ENCODE assay signal across 28 cellular contexts in genomic region chr9:80619356-80619755, GRCh38.
"Had no signal": no experiment of that assay in that cellular context is flagged by ENCODE, and none has a peak within 500 bp of the region (broad histone marks: within the 10 kb centered on the region; RNA-seq: fewer than 3 reads in every experiment).

No MANE protein-coding gene starts in this region.

- H3K4me3 ChIP-seq: neural progenitor cell, ovary, psoas muscle, right lobe of liver, sigmoid colon, stomach, thoracic aorta, thyroid gland, tibial nerve, upper lobe of right lung, uterus had no signal

- H3K27me3 ChIP-seq: neural progenitor cell, ovary, right lobe of liver, sigmoid colon, stomach, thyroid gland, tibial nerve, upper lobe of right lung, uterus had no signal

- H3K4me1 Mint-ChIP-seq: natural killer cell; neural progenitor cell; stimulated activated effector memory CD8-positive, alpha-beta T cell treated with anti-CD3 and anti-CD28 coated beads, Interleukin-12 subunit alpha, Interleukin-12 subunit beta, amount 100 ng/mL, for 72 hours; stimulated activated naive B cell treated with anti-CD40 and anti-IgM and Interleukin-4, amounts not matched to agents 10 μg/mL and 1 μg/mL and 100 μg/mL, for 72 hours had no signal

- H3K9ac ChIP-seq: neural progenitor cell, parathyroid adenoma had no signal

- H3K79me2 ChIP-seq: parathyroid adenoma had no signal

- H3K27ac ChIP-seq: neural progenitor cell, ovary, parathyroid adenoma, psoas muscle, right lobe of liver, sigmoid colon, stomach, thoracic aorta, thyroid gland, tibial nerve, upper lobe of right lung, uterus had no signal

- H3K36me3 ChIP-seq: neural progenitor cell, ovary, right lobe of liver, sigmoid colon, stomach, thoracic aorta, thyroid gland, tibial nerve, upper lobe of right lung, uterus had no signal

- H3K9me3 Mint-ChIP-seq: stimulated activated naive B cell treated with anti-CD40 and anti-IgM and Interleukin-4, amounts not matched to agents 10 μg/mL and 1 μg/mL and 100 μg/mL, for 72 hours; type B pancreatic cell had no signal

- H3K4me3 Mint-ChIP-seq: natural killer cell; nephron; neural progenitor cell; stimulated activated effector memory CD8-positive, alpha-beta T cell treated with anti-CD3 and anti-CD28 coated beads, Interleukin-12 subunit alpha, Interleukin-12 subunit beta, amount 100 ng/mL, for 72 hours; stimulated activated naive B cell treated with anti-CD40 and anti-IgM and Interleukin-4, amounts not matched to agents 10 μg/mL and 1 μg/mL and 100 μg/mL, for 72 hours; stimulated activated naive CD8-positive, alpha-beta T cell treated with anti-CD3 and anti-CD28 coated beads, Interleukin-15, Interleukin-2, amounts not matched to agents 100 ng/mL and 50 ng/mL, for 24 hours; type B pancreatic cell had no signal

- H3K4me2 ChIP-seq: neural progenitor cell had no signal

- H3K27ac Mint-ChIP-seq: natural killer cell; nephron; neural progenitor cell; progenitor cell of endocrine pancreas; stimulated activated effector memory CD8-positive, alpha-beta T cell treated with anti-CD3 and anti-CD28 coated beads, Interleukin-12 subunit alpha, Interleukin-12 subunit beta, amount 100 ng/mL, for 72 hours; stimulated activated naive B cell treated with anti-CD40 and anti-IgM and Interleukin-4, amounts not matched to agents 10 μg/mL and 1 μg/mL and 100 μg/mL, for 72 hours; stimulated activated naive CD8-positive, alpha-beta T cell treated with anti-CD3 and anti-CD28 coated beads, Interleukin-15, Interleukin-2, amounts not matched to agents 100 ng/mL and 50 ng/mL, for 24 hours; type B pancreatic cell had no signal

- H3K4me1 ChIP-seq: neural progenitor cell, parathyroid adenoma, psoas muscle, right lobe of liver, sigmoid colon, stomach, thyroid gland, tibial nerve, upper lobe of right lung, uterus had no signal

- H3K9me3 ChIP-seq: ovary, psoas muscle, right lobe of liver, sigmoid colon, stomach, thoracic aorta, thyroid gland, tibial nerve, upper lobe of right lung, uterus had no signal

- H3K27me3 Mint-ChIP-seq: progenitor cell of endocrine pancreas; stimulated activated naive B cell treated with anti-CD40 and anti-IgM and Interleukin-4, amounts not matched to agents 10 μg/mL and 1 μg/mL and 100 μg/mL, for 72 hours; stimulated activated naive CD8-positive, alpha-beta T cell treated with anti-CD3 and anti-CD28 coated beads, Interleukin-15, Interleukin-2, amounts not matched to agents 100 ng/mL and 50 ng/mL, for 24 hours; type B pancreatic cell had no signal

- DNase-seq: natural killer cell; occipital lobe; ovary; posterior cingulate gyrus; psoas muscle; right cardiac atrium; right lobe of liver; sigmoid colon; small intestine; stimulated activated CD4-positive, alpha-beta T cell treated with anti-CD3 and anti-CD28 coated beads, Interleukin-15, amount 100 ng/mL, for 24 hours; stimulated activated CD4-positive, alpha-beta T cell treated with anti-CD3 and anti-CD28 coated beads, Interleukin-2, amount 100 ng/mL, for 24 hours; stimulated activated CD4-positive, alpha-beta T cell treated with anti-CD3 and anti-CD28 coated beads, Interleukin-2, amount 100 ng/mL, for 48 hours; stimulated activated CD4-positive, alpha-beta T cell treated with anti-CD3 and anti-CD28 coated beads, Interleukin-4, amount 100 ng/mL, for 24 hours; stimulated activated naive B cell treated with anti-CD40 and anti-IgM and Interleukin-4, amounts not matched to agents 10 μg/mL and 1 μg/mL and 100 μg/mL, for 72 hours; stimulated activated naive CD4-positive, alpha-beta T cell treated with Interleukin-2 at 50 U/mL for 16 hours; stomach; thyroid gland; upper lobe of right lung; uterus had no signal

- ATAC-seq: natural killer cell; psoas muscle; right cardiac atrium; right lobe of liver; stimulated activated effector memory CD8-positive, alpha-beta T cell treated with anti-CD3 and anti-CD28 coated beads, Interleukin-12 subunit alpha, Interleukin-12 subunit beta, amount 100 ng/mL, for 72 hours; stimulated activated naive B cell treated with anti-CD40 and anti-IgM and Interleukin-4, amounts not matched to agents 10 μg/mL and 1 μg/mL and 100 μg/mL, for 72 hours; upper lobe of right lung had no signal

- H3K36me3 Mint-ChIP-seq: natural killer cell; neural progenitor cell; stimulated activated effector memory CD8-positive, alpha-beta T cell treated with anti-CD3 and anti-CD28 coated beads, Interleukin-12 subunit alpha, Interleukin-12 subunit beta, amount 100 ng/mL, for 72 hours; type B pancreatic cell had no signal

- H2AFZ ChIP-seq: neural progenitor cell, parathyroid adenoma had no signal
